ENCODE assay signal across 11 cellular contexts in genomic region chr5:174751154-174751990, GRCh38. TPM values are rescaled to one million over a fixed set of nuclear protein-coding genes. Genes with fewer than 3 reads are reported as not detected.
DNase-seq lines count a peak whose midpoint lies in the region; ATAC-seq, FAIRE-seq and TF ChIP-seq lines count a peak whose summit lies in the region.
"Had no signal": no experiment of that assay in that cellular context is flagged by ENCODE, and none has a peak within 500 bp of the region (broad histone marks: within the 10 kb centered on the region; RNA-seq: fewer than 3 reads in every experiment).

No MANE protein-coding gene starts in this region.

- H3K79me2 ChIP-seq in ACC112 (ENCODE audit: control insufficient read depth, insufficient read depth, low read length, unreplicated experiment): no peaks in the 10 kb centered on the region

- no peaks in the 10 kb centered on the region for H3K9me3 Mint-ChIP-seq in mesothelial cell of epicardium

- peaks cover 47% of the 10 kb centered on the region for H3K4me1 Mint-ChIP-seq in mesothelial cell of epicardium

- ATAC-seq in HG03139 (IDR thresholded peaks at IDR 0.05; ENCODE audit: unreplicated experiment) (no peak), GM21528 (IDR thresholded peaks at IDR 0.05; ENCODE audit: low FRiP score, unreplicated experiment) (no peak)

- peak overlapping the region; percentile 77 for H3K4me3 ChIP-seq in ACC112 (ENCODE audit: low read depth, low read length)
- H3K4me3 ChIP-seq in LNCaP clone FGC (ENCODE audit: low read depth, low read length): no peak overlapping the region
- H3K4me3 ChIP-seq in choroid plexus epithelial cell (ENCODE audit: low read depth, low read length): peak overlapping the region; percentile 49
- no peak overlapping the region for H3K4me3 ChIP-seq in small intestine (ENCODE audit: low read depth in 1 of 2, low read length in 2 of 2)

- H3K9me3 ChIP-seq in small intestine (ENCODE audit: control insufficient read depth, low read depth): no peaks in the 10 kb centered on the region

- DNase-seq in LNCaP clone FGC (ENCODE audit: low read depth) (no peak), choroid plexus epithelial cell (ENCODE audit: low read depth) (peak; percentile 8), mesothelial cell of epicardium (ENCODE audit: low spot score in 2 of 2, unreplicated experiment in 2 of 2) (peak; percentile 47 to 77), small intestine (no peak), NCI-H1048 (lab: John Stamatoyannopoulos, UW) (no peak)
- DNase-seq: DMS53, HCEC 1CT, NCI-H146 had no signal

- peak overlapping the region; percentile 97 for H3K27ac Mint-ChIP-seq in mesothelial cell of epicardium

- no peaks in the 10 kb centered on the region for H3K36me3 Mint-ChIP-seq in mesothelial cell of epicardium

- H3K36me3 ChIP-seq in ACC112 (ENCODE audit: insufficient read depth, low read length) (no peaks in the 10 kb centered on the region), small intestine (ENCODE audit: control insufficient read depth in 2 of 2, insufficient read depth in 2 of 2, low read length in 2 of 2) (no peaks in the 10 kb centered on the region)

- H3K4me1 ChIP-seq in ACC112 (ENCODE audit: control insufficient read depth, insufficient read depth, low read length, unreplicated experiment) (no peaks in the 10 kb centered on the region), small intestine (ENCODE audit: control insufficient read depth in 2 of 2, insufficient read depth in 1 of 2, low read depth in 1 of 2, low read length in 1 of 2) (peaks cover 0 to 2% of the 10 kb centered on the region in 2 donors)

- peak overlapping the region; percentile 77 for H3K4me3 Mint-ChIP-seq in mesothelial cell of epicardium

- no peak for FAIRE-seq in small intestine (lab: Jason Lieb, UNC)

- no peak overlapping the region for H3K27ac ChIP-seq in ACC112 (ENCODE audit: low read depth, low read length)
- H3K27ac ChIP-seq in small intestine (ENCODE audit: low read depth in 1 of 2, low read length in 1 of 2): no peak overlapping the region

- no peaks in the 10 kb centered on the region for H3K27me3 Mint-ChIP-seq in mesothelial cell of epicardium (ENCODE audit: low read depth)

- peak overlapping the region; percentile 92 for H2AFZ ChIP-seq in ACC112 (ENCODE audit: low read length, unreplicated experiment)

- WGBS in small intestine, 3 donors: 1 to 3% (median 1%) methylated on average over 88 to 89 of the region's 89 CpGs

- TF ChIP-seq CTCF in LNCaP clone FGC (IDR thresholded peaks at IDR 0.05; ENCODE audit: control insufficient read depth, extremely low read depth, insufficient read depth): 0 out of 2 replicates have a peak, but pooled peaks have one; percentile 2
- no peak for TF ChIP-seq CTCF in choroid plexus epithelial cell (conservative IDR thresholded peaks at IDR 0.05; ENCODE audit: low read depth, low read length)
- TF ChIP-seq CTCF in mesothelial cell of epicardium (IDR thresholded peaks at IDR 0.05; ENCODE audit: unreplicated experiment): no peak

- H3K27me3 ChIP-seq in ACC112 (ENCODE audit: insufficient read depth, low read length): peaks cover 55% of the 10 kb centered on the region
- H3K27me3 ChIP-seq in small intestine (ENCODE audit: control insufficient read depth in 2 of 2, insufficient read depth in 2 of 2, low read length in 2 of 2): peaks cover 7 to 27% of the 10 kb centered on the region in 2 donors

RNA-seq across cellular contexts. Expression of gene MSX2, which starts 27.0 kb away (rescaled TPM):
- total RNA-seq in mesothelial cell of epicardium: 83.9 to 86.9 TPM (median 85.2 TPM) in 3 replicates
- polyA plus RNA-seq in small intestine: under 1 TPM in 1 of 3 donors, not detected in 2; 0.46 TPM

Comparison
In these comparisons a context has a peak if more than half of its experiments do, and no peak if none do; other contexts are left out.
1. H3K4me3 ChIP-seq: peak in ACC112 (single experiment) and choroid plexus epithelial cell (single experiment); none in LNCaP clone FGC (single experiment) and small intestine (0 of 2).
2. DNase-seq: peak in choroid plexus epithelial cell (single experiment) and mesothelial cell of epicardium (2 of 2); none in LNCaP clone FGC (single experiment), small intestine (single experiment) and NCI-H1048 (single experiment).